ENCODE assay signal across 8 cellular contexts in genomic region chr6:26187981-26188635, GRCh38.
DNase-seq lines count a peak whose midpoint lies in the region; ATAC-seq and TF ChIP-seq lines count a peak whose summit lies in the region.

No MANE protein-coding gene starts in this region.

- no peaks in the 10 kb centered on the region for H3K27me3 Mint-ChIP-seq in chondrocyte (ENCODE audit: low read depth)

- in situ Hi-C loops in SK-MEL-5 (cut with HindIII; ENCODE audit: low pct_unique_long_range_greater_than_20kb, low sequenced_read_pairs), result no loop called here

- H3K36me3 Mint-ChIP-seq in chondrocyte (ENCODE audit: low read depth), result no peaks in the 10 kb centered on the region

- H3K27ac Mint-ChIP-seq in chondrocyte (ENCODE audit: unreplicated experiment), result peak overlapping the region; percentile 92

- no peaks in the 10 kb centered on the region for H3K36me3 ChIP-seq in upper lobe of left lung

- peak overlapping the region; percentile 79 for H3K4me3 Mint-ChIP-seq in chondrocyte (ENCODE audit: unreplicated experiment)

- H3K4me1 Mint-ChIP-seq in chondrocyte (ENCODE audit: low read depth), result peaks cover 32% of the 10 kb centered on the region

- TF ChIP-seq CTCF in chondrocyte (IDR thresholded peaks at IDR 0.05) (no peak), upper lobe of left lung (IDR thresholded peaks at IDR 0.05) (no peak)

- no peak for TF ChIP-seq EP300 in upper lobe of left lung (IDR thresholded peaks at IDR 0.05)

- H3K9me3 ChIP-seq in mononuclear cell (ENCODE audit: low read depth, low read length), result no peaks in the 10 kb centered on the region
- no peaks in the 10 kb centered on the region for H3K9me3 ChIP-seq in upper lobe of left lung

- H3K4me3 ChIP-seq in mononuclear cell (ENCODE audit: low read length) (peak overlapping the region; percentile 50), upper lobe of left lung (peak overlapping the region; percentile 44 to 57 (median 54))

- peak overlapping the region; percentile 82 to 89 (median 84) for H3K27ac ChIP-seq in upper lobe of left lung

- no peak for TF ChIP-seq POLR2A in upper lobe of left lung (IDR thresholded peaks at IDR 0.05)

- H3K4me1 ChIP-seq in mononuclear cell (ENCODE audit: insufficient read depth, low read length), result peaks cover 32% of the 10 kb centered on the region
- peaks cover 6 to 25% (median 12%) of the 10 kb centered on the region in 4 donors for H3K4me1 ChIP-seq in upper lobe of left lung

- WGBS in upper lobe of left lung, 2 donors, result 9% methylated on average over 19 to 20 of the region's 20 CpGs

- no peaks in the 10 kb centered on the region for H3K9me3 Mint-ChIP-seq in chondrocyte (ENCODE audit: low read depth)

- DNase-seq in activated CD4-positive, CD25-positive, alpha-beta regulatory T cell treated with anti-CD3 and anti-CD28 coated beads, Interleukin-2, amount 50 U/mL, for 72 hours, result peak; percentile 57
- no peak for DNase-seq in activated CD4-positive, CD25-positive, alpha-beta regulatory T cell (lab: John Stamatoyannopoulos, UW)
- DNase-seq in SK-MEL-5 (ENCODE audit: low read depth, low spot score) (peak; percentile 65), chondrocyte (ENCODE audit: low spot score) (no peak), upper lobe of left lung (no peak)

- no peaks in the 10 kb centered on the region for H3K27me3 ChIP-seq in mononuclear cell (ENCODE audit: insufficient read depth, low read length)
- H3K27me3 ChIP-seq in upper lobe of left lung, result no peaks in the 10 kb centered on the region

- peak; percentile 21 for ATAC-seq in HG03159 (IDR thresholded peaks at IDR 0.05; ENCODE audit: unreplicated experiment)
- ATAC-seq in upper lobe of left lung (ENCODE audit: low FRiP score in 2 of 2), result peak; percentile 16 to 30
- no peak for ATAC-seq in HG03025 (IDR thresholded peaks at IDR 0.05; ENCODE audit: low FRiP score, unreplicated experiment)

Comparison
In these comparisons a context has a peak if more than half of its experiments do, and no peak if none do; other contexts are left out.
1. DNase-seq: peak in activated CD4-positive, CD25-positive, alpha-beta regulatory T cell treated with anti-CD3 and anti-CD28 coated beads, Interleukin-2, amount 50 U/mL, for 72 hours (single experiment) and SK-MEL-5 (single experiment); none in activated CD4-positive, CD25-positive, alpha-beta regulatory T cell (0 of 4), chondrocyte (single experiment) and upper lobe of left lung (0 of 2).